In genomic region chr17:80061421-80061820, GRCh38 we compare ENCODE assay signal across 27 cellular contexts.
"Had no signal": no experiment of that assay in that cellular context is flagged by ENCODE, and none has a peak within 500 bp of the region (broad histone marks: within the 10 kb centered on the region; RNA-seq: fewer than 3 reads in every experiment).

No MANE protein-coding gene starts in this region.

- ATAC-seq: naive thymus-derived CD8-positive, alpha-beta T cell; natural killer cell treated with Interleukin-12 subunit alpha and Interleukin-12 subunit beta and Interleukin-15 and Interleukin-18, amount 100 ng/mL, for 72 hours; psoas muscle; right cardiac atrium; right lobe of liver; stimulated activated effector memory CD8-positive, alpha-beta T cell treated with anti-CD3 and anti-CD28 coated beads, Interleukin-12 subunit alpha, Interleukin-12 subunit beta, amount 100 ng/mL, for 72 hours; stimulated activated naive B cell treated with anti-CD40 and anti-IgM and Interleukin-4, amounts not matched to agents 10 μg/mL and 1 μg/mL and 100 μg/mL, for 72 hours had no signal

- H3K27ac ChIP-seq: parathyroid adenoma, psoas muscle, right lobe of liver, sigmoid colon, spleen, stomach, thoracic aorta, thyroid gland, tibial nerve, upper lobe of left lung, vagina had no signal

- H3K27me3 ChIP-seq: right lobe of liver, sigmoid colon, spleen, stomach, thyroid gland, tibial nerve, upper lobe of left lung, vagina had no signal

- H3K79me2 ChIP-seq: parathyroid adenoma had no signal

- DNase-seq: naive B cell; naive thymus-derived CD8-positive, alpha-beta T cell; nephron progenitor cell; occipital lobe; psoas muscle; right cardiac atrium; right lobe of liver; sigmoid colon; small intestine; spleen; stimulated activated CD4-positive, alpha-beta T cell treated with anti-CD3 and anti-CD28 coated beads, Interleukin-12 subunit alpha, Interleukin-12 subunit beta, amount 100 ng/mL, for 4 hours; stimulated activated CD4-positive, alpha-beta T cell treated with anti-CD3 and anti-CD28 coated beads, Interleukin-1b, Interleukin-23, amount 100 ng/mL, for 48 hours; stimulated activated CD4-positive, alpha-beta T cell treated with anti-CD3 and anti-CD28 coated beads, Interleukin-2, amount 100 ng/mL, for 48 hours; stimulated activated CD4-positive, alpha-beta T cell treated with anti-CD3 and anti-CD28 coated beads, Interleukin-4, amount 100 ng/mL, for 24 hours; stimulated activated naive B cell treated with anti-CD40 and anti-IgM and Interleukin-4, amounts not matched to agents 10 μg/mL and 1 μg/mL and 100 μg/mL, for 72 hours; stimulated activated naive CD4-positive, alpha-beta T cell treated with Interleukin-2 at 50 U/mL for 16 hours; stomach; thyroid gland; trophoblast cell; upper lobe of left lung had no signal

- H3K4me1 ChIP-seq: parathyroid adenoma, psoas muscle, right lobe of liver, vagina had no signal

- H2AFZ ChIP-seq: parathyroid adenoma had no signal

- H3K36me3 ChIP-seq: right lobe of liver, spleen, thoracic aorta, thyroid gland, vagina had no signal

- FAIRE-seq: small intestine, urothelium cell line had no signal

- H3K9ac ChIP-seq: parathyroid adenoma had no signal

- H3K4me3 ChIP-seq: psoas muscle, right lobe of liver, sigmoid colon, spleen, stomach, thoracic aorta, thyroid gland, tibial nerve, upper lobe of left lung, vagina had no signal

- H3K9me3 ChIP-seq: psoas muscle, right lobe of liver, sigmoid colon, spleen, stomach, thoracic aorta, thyroid gland, tibial nerve, upper lobe of left lung, vagina had no signal
